ENCODE assay signal across 26 cellular contexts in genomic region chr2:66957677-66958076, GRCh38.
"Had no signal": no experiment of that assay in that cellular context is flagged by ENCODE, and none has a peak within 500 bp of the region (broad histone marks: within the 10 kb centered on the region; RNA-seq: fewer than 3 reads in every experiment).

No MANE protein-coding gene starts in this region.

- DNase-seq: islet precursor cell; left ventricle myocardium inferior; naive thymus-derived CD8-positive, alpha-beta T cell; nephron progenitor cell; occipital lobe; pancreas; posterior cingulate gyrus; retina; right cardiac atrium; sigmoid colon; small intestine; spleen; stimulated activated CD4-positive, alpha-beta T cell treated with anti-CD3 and anti-CD28 coated beads, Interleukin-4, amount 100 ng/mL, for 24 hours; stimulated activated naive CD4-positive, alpha-beta T cell; substantia nigra; uterus had no signal

- H3K36me3 Mint-ChIP-seq: memory B cell; naive thymus-derived CD8-positive, alpha-beta T cell; neural progenitor cell; stimulated activated effector memory CD8-positive, alpha-beta T cell treated with anti-CD3 and anti-CD28 coated beads, Interleukin-12 subunit alpha, Interleukin-12 subunit beta, amount 100 ng/mL, for 72 hours had no signal

- H3K4me1 Mint-ChIP-seq: memory B cell; naive thymus-derived CD8-positive, alpha-beta T cell; stimulated activated effector memory CD8-positive, alpha-beta T cell treated with anti-CD3 and anti-CD28 coated beads, Interleukin-12 subunit alpha, Interleukin-12 subunit beta, amount 100 ng/mL, for 72 hours had no signal

- H3K4me1 ChIP-seq: left ventricle myocardium inferior, prostate gland, spleen, uterus had no signal

- H3K9me3 ChIP-seq: left ventricle myocardium inferior, neutrophil, pancreas, prostate gland, sigmoid colon, spleen, tibial nerve, uterus had no signal

- ATAC-seq: naive thymus-derived CD8-positive, alpha-beta T cell; right cardiac atrium; stimulated activated effector memory CD8-positive, alpha-beta T cell treated with anti-CD3 and anti-CD28 coated beads, Interleukin-12 subunit alpha, Interleukin-12 subunit beta, amount 100 ng/mL, for 72 hours had no signal

- H3K36me3 ChIP-seq: left ventricle myocardium inferior, neural progenitor cell, neutrophil, pancreas, prostate gland, sigmoid colon, spleen, tibial nerve had no signal

- H3K27me3 Mint-ChIP-seq: stimulated activated naive CD8-positive, alpha-beta T cell treated with anti-CD3 and anti-CD28 coated beads, Interleukin-15, Interleukin-2, amounts not matched to agents 100 ng/mL and 50 ng/mL, for 24 hours had no signal

- H3K79me2 ChIP-seq: hepatocyte had no signal

- H3K4me3 Mint-ChIP-seq: memory B cell; naive thymus-derived CD8-positive, alpha-beta T cell; nephron progenitor cell; neural progenitor cell; stimulated activated effector memory CD8-positive, alpha-beta T cell treated with anti-CD3 and anti-CD28 coated beads, Interleukin-12 subunit alpha, Interleukin-12 subunit beta, amount 100 ng/mL, for 72 hours; stimulated activated naive CD8-positive, alpha-beta T cell treated with anti-CD3 and anti-CD28 coated beads, Interleukin-15, Interleukin-2, amounts not matched to agents 100 ng/mL and 50 ng/mL, for 24 hours; type B pancreatic cell had no signal

- H3K27ac ChIP-seq: hepatocyte, left ventricle myocardium inferior, neural progenitor cell, neutrophil, pancreas, prostate gland, sigmoid colon, spleen, uterus had no signal

- H3K27me3 ChIP-seq: hepatocyte, neural progenitor cell, neutrophil, pancreas, sigmoid colon, spleen, tibial nerve, uterus had no signal

- H3K4me3 ChIP-seq: hepatocyte, left ventricle myocardium inferior, lung, neural progenitor cell, pancreas, prostate gland, sigmoid colon, spleen, tibial nerve, uterus had no signal

- H3K27ac Mint-ChIP-seq: memory B cell; naive thymus-derived CD8-positive, alpha-beta T cell; nephron progenitor cell; neural progenitor cell; stimulated activated effector memory CD8-positive, alpha-beta T cell treated with anti-CD3 and anti-CD28 coated beads, Interleukin-12 subunit alpha, Interleukin-12 subunit beta, amount 100 ng/mL, for 72 hours; stimulated activated naive CD8-positive, alpha-beta T cell treated with anti-CD3 and anti-CD28 coated beads, Interleukin-15, Interleukin-2, amounts not matched to agents 100 ng/mL and 50 ng/mL, for 24 hours had no signal

- FAIRE-seq: pancreas, small intestine had no signal

- H2AFZ ChIP-seq: hepatocyte, neural progenitor cell had no signal

- H3K9me3 Mint-ChIP-seq: memory B cell; nephron progenitor cell; neural progenitor cell; stimulated activated naive CD8-positive, alpha-beta T cell treated with anti-CD3 and anti-CD28 coated beads, Interleukin-15, Interleukin-2, amounts not matched to agents 100 ng/mL and 50 ng/mL, for 24 hours had no signal
